ENCODE assay signal across 32 cellular contexts in genomic region chr3:197312431-197312830, GRCh38.
"Had no signal": no experiment of that assay in that cellular context is flagged by ENCODE, and none has a peak within 500 bp of the region (broad histone marks: within the 10 kb centered on the region; RNA-seq: fewer than 3 reads in every experiment).

No MANE protein-coding gene starts in this region.

- H3K36me3 Mint-ChIP-seq: activated CD8-positive, alpha-beta memory T cell treated with anti-CD3 and anti-CD28 coated beads, Interleukin-2, amount 10 ng/mL, durations not matched to agents 7 days and 5 days; activated naive CD8-positive, alpha-beta T cell treated with anti-CD3 and anti-CD28 coated beads for 36 hours; WTC11 had no signal

- H3K9me3 Mint-ChIP-seq: activated CD4-positive, alpha-beta memory T cell treated with anti-CD3 and anti-CD28 coated beads, Interleukin-2, amount 10 ng/mL, durations not matched to agents 7 days and 5 days; activated naive CD4-positive, alpha-beta T cell treated with anti-CD3 and anti-CD28 coated beads for 36 hours; activated naive CD8-positive, alpha-beta T cell treated with anti-CD3 and anti-CD28 coated beads for 36 hours; activated naive CD8-positive, alpha-beta T cell treated with anti-CD3 and anti-CD28 coated beads, Interleukin-2, amount 50 U/mL, for 24 hours; activated T-helper 1 cell treated with anti-CD3 and anti-CD28 coated beads, Interleukin-12 subunit alpha, Interleukin-12 subunit beta, Interleukin-2, Interleukin-4 antibody, amounts not matched to agents 30 ng/mL and 10 ng/mL and 1 ng/mL, durations not matched to agents 14 hours and 24 hours and 36 hours; activated T-helper 2 cell treated with anti-CD3 and anti-CD28 coated beads, Interferon-gamma antibody, Interleukin-2, Interleukin-4, amounts not matched to agents 10 μg/mL and 5 μg/mL and 100 μg/mL, durations not matched to agents 14 hours and 24 hours and 36 hours; effector memory CD8-positive, alpha-beta T cell had no signal

- FAIRE-seq: colon, frontal cortex had no signal

- ATAC-seq: activated CD8-positive, alpha-beta memory T cell treated with anti-CD3 and anti-CD28 coated beads, Interleukin-2, amount 10 ng/mL, durations not matched to agents 7 days and 5 days; activated naive CD8-positive, alpha-beta T cell treated with anti-CD3 and anti-CD28 coated beads, Interleukin-2, amount 50 U/mL, for 24 hours; body of pancreas; effector memory CD8-positive, alpha-beta T cell; WTC11 had no signal

- H3K27ac Mint-ChIP-seq: activated CD4-positive, alpha-beta memory T cell treated with anti-CD3 and anti-CD28 coated beads, Interleukin-2, amount 10 ng/mL, durations not matched to agents 7 days and 5 days; activated CD4-positive, alpha-beta T cell treated with anti-CD3 and anti-CD28 coated beads, Interleukin-2, amount 10 ng/mL, durations not matched to agents 7 days and 5 days; activated CD8-positive, alpha-beta memory T cell treated with anti-CD3 and anti-CD28 coated beads, Interleukin-2, amount 10 ng/mL, durations not matched to agents 7 days and 5 days; activated naive CD4-positive, alpha-beta T cell treated with anti-CD3 and anti-CD28 coated beads for 36 hours; activated naive CD4-positive, alpha-beta T cell treated with anti-CD3 and anti-CD28 coated beads, Interleukin-2, amount 50 U/mL, for 24 hours; activated naive CD8-positive, alpha-beta T cell treated with anti-CD3 and anti-CD28 coated beads for 36 hours; activated naive CD8-positive, alpha-beta T cell treated with anti-CD3 and anti-CD28 coated beads, Interleukin-2, amount 50 U/mL, for 24 hours; activated T-helper 1 cell treated with anti-CD3 and anti-CD28 coated beads, Interleukin-12 subunit alpha, Interleukin-12 subunit beta, Interleukin-2, Interleukin-4 antibody, amounts not matched to agents 30 ng/mL and 10 ng/mL and 1 ng/mL, durations not matched to agents 14 hours and 24 hours and 36 hours; activated T-helper 2 cell treated with anti-CD3 and anti-CD28 coated beads, Interferon-gamma antibody, Interleukin-2, Interleukin-4, amounts not matched to agents 10 μg/mL and 5 μg/mL and 100 μg/mL, durations not matched to agents 14 hours and 24 hours and 36 hours; effector memory CD8-positive, alpha-beta T cell; WTC11 had no signal

- H3K27me3 Mint-ChIP-seq: activated naive CD4-positive, alpha-beta T cell treated with anti-CD3 and anti-CD28 coated beads, Interleukin-2, amount 50 U/mL, for 24 hours had no signal

- DNase-seq: activated CD4-positive, alpha-beta memory T cell treated with anti-CD3 and anti-CD28 coated beads, Interleukin-2, amount 10 ng/mL, durations not matched to agents 7 days and 5 days; activated CD4-positive, alpha-beta T cell treated with anti-CD3 and anti-CD28 coated beads for 1 hour; activated CD4-positive, alpha-beta T cell treated with anti-CD3 and anti-CD28 coated beads for 4 hours; activated CD4-positive, alpha-beta T cell treated with anti-CD3 and anti-CD28 coated beads, Interleukin-2, amount 10 ng/mL, durations not matched to agents 7 days and 5 days; activated CD4-positive, alpha-beta T cell treated with anti-CD3 and anti-CD28 coated beads, Interleukin-2, amount 50 U/mL, for 4 hours; activated CD8-positive, alpha-beta memory T cell treated with anti-CD3 and anti-CD28 coated beads, Interleukin-2, amount 10 ng/mL, durations not matched to agents 7 days and 5 days; activated CD8-positive, alpha-beta memory T cell treated with anti-CD3 and anti-CD28 coated beads, Interleukin-2, amount 50 U/mL, for 4 hours; activated effector memory CD4-positive, alpha-beta T cell treated with anti-CD3 and anti-CD28 coated beads, Interleukin-2, amount 50 U/mL, for 16 hours; activated naive CD4-positive, alpha-beta T cell treated with anti-CD3 and anti-CD28 coated beads for 36 hours; activated naive CD8-positive, alpha-beta T cell treated with anti-CD3 and anti-CD28 coated beads for 36 hours; activated naive CD8-positive, alpha-beta T cell treated with anti-CD3 and anti-CD28 coated beads, Interleukin-2, amount 50 U/mL, for 24 hours; activated T-cell treated with anti-CD3 and anti-CD28 coated beads, Interleukin-2, amount 50 U/mL, for 1 hour; activated T-cell treated with anti-CD3 and anti-CD28 coated beads, Interleukin-2, amount 50 U/mL, for 48 hours; adrenal gland; amygdala; aorta; body of pancreas; caudate nucleus; cortex of kidney; dermis blood vessel endothelial cell; effector CD4-positive, alpha-beta T cell; effector memory CD8-positive, alpha-beta T cell; erythroblast; foreskin fibroblast; head of caudate nucleus; T-helper 2 cell had no signal

- H3K4me3 Mint-ChIP-seq: activated CD4-positive, alpha-beta memory T cell treated with anti-CD3 and anti-CD28 coated beads, Interleukin-2, amount 10 ng/mL, durations not matched to agents 7 days and 5 days; activated CD4-positive, alpha-beta T cell treated with anti-CD3 and anti-CD28 coated beads, Interleukin-2, amount 10 ng/mL, durations not matched to agents 7 days and 5 days; activated CD8-positive, alpha-beta memory T cell treated with anti-CD3 and anti-CD28 coated beads, Interleukin-2, amount 10 ng/mL, durations not matched to agents 7 days and 5 days; activated naive CD4-positive, alpha-beta T cell treated with anti-CD3 and anti-CD28 coated beads for 36 hours; activated naive CD4-positive, alpha-beta T cell treated with anti-CD3 and anti-CD28 coated beads, Interleukin-2, amount 50 U/mL, for 24 hours; activated naive CD8-positive, alpha-beta T cell treated with anti-CD3 and anti-CD28 coated beads for 36 hours; activated naive CD8-positive, alpha-beta T cell treated with anti-CD3 and anti-CD28 coated beads, Interleukin-2, amount 50 U/mL, for 24 hours; activated T-helper 1 cell treated with anti-CD3 and anti-CD28 coated beads, Interleukin-12 subunit alpha, Interleukin-12 subunit beta, Interleukin-2, Interleukin-4 antibody, amounts not matched to agents 30 ng/mL and 10 ng/mL and 1 ng/mL, durations not matched to agents 14 hours and 24 hours and 36 hours; effector memory CD8-positive, alpha-beta T cell; WTC11 had no signal
